ENCODE assay signal across 16 cellular contexts in genomic region chrX:40299502-40300118, GRCh38.
DNase-seq lines count a peak whose midpoint lies in the region; ATAC-seq and FAIRE-seq lines count a peak whose summit lies in the region.
"Had no signal": no experiment of that assay in that cellular context is flagged by ENCODE, and none has a peak within 500 bp of the region (broad histone marks: within the 10 kb centered on the region; RNA-seq: fewer than 3 reads in every experiment).

No MANE protein-coding gene starts in this region.

- no peaks in the 10 kb centered on the region for H3K27me3 Mint-ChIP-seq in activated CD4-positive, alpha-beta T cell treated with anti-CD3 and anti-CD28 coated beads, Interleukin-2, amount 10 ng/mL, durations not matched to agents 7 days and 5 days

- H3K9me3 Mint-ChIP-seq in stimulated activated effector memory CD8-positive, alpha-beta T cell treated with anti-CD3 and anti-CD28 coated beads, Interleukin-12 subunit alpha, Interleukin-12 subunit beta, amount 100 ng/mL, for 72 hours, result no peaks in the 10 kb centered on the region
- H3K9me3 Mint-ChIP-seq in activated CD4-positive, alpha-beta T cell treated with anti-CD3 and anti-CD28 coated beads, Interleukin-2, amount 10 ng/mL, durations not matched to agents 7 days and 5 days, result no peaks in the 10 kb centered on the region

- peak; percentile 76 for FAIRE-seq in GM19239 (lab: Jason Lieb, UNC)
- FAIRE-seq: endothelial cell of umbilical vein, frontal cortex, TTC549 had no signal

- no peaks in the 10 kb centered on the region for H3K36me3 Mint-ChIP-seq in stimulated activated effector memory CD8-positive, alpha-beta T cell treated with anti-CD3 and anti-CD28 coated beads, Interleukin-12 subunit alpha, Interleukin-12 subunit beta, amount 100 ng/mL, for 72 hours
- H3K36me3 Mint-ChIP-seq in activated CD4-positive, alpha-beta T cell treated with anti-CD3 and anti-CD28 coated beads, Interleukin-2, amount 10 ng/mL, durations not matched to agents 7 days and 5 days (ENCODE audit: low read depth), result no peaks in the 10 kb centered on the region
- H3K36me3 Mint-ChIP-seq: IgD-negative memory B cell had no signal

- ATAC-seq in stimulated activated effector memory CD8-positive, alpha-beta T cell treated with anti-CD3 and anti-CD28 coated beads, Interleukin-12 subunit alpha, Interleukin-12 subunit beta, amount 100 ng/mL, for 72 hours, result peak; percentile 63
- ATAC-seq in GM19023 (IDR thresholded peaks at IDR 0.05; ENCODE audit: unreplicated experiment), result no peak

- DNase-seq in stimulated activated CD4-positive, alpha-beta T cell treated with anti-CD3 and anti-CD28 coated beads, Interleukin-2, amount 100 ng/mL, for 24 hours, result peak; percentile 7 to 18
- DNase-seq in stimulated activated CD4-positive, alpha-beta T cell treated with anti-CD3 and anti-CD28 coated beads, Interleukin-1b, Interleukin-23, amount 100 ng/mL, for 48 hours, result no peak
- DNase-seq in GM19239 (ENCODE audit: insufficient read length, low spot score) (no peak), COLO829 (ENCODE audit: low spot score) (no peak)
- DNase-seq in activated effector memory CD4-positive, alpha-beta T cell treated with anti-CD3 and anti-CD28 coated beads, Interleukin-2, amount 50 U/mL, for 16 hours, result peak; percentile 74
- DNase-seq in stimulated activated effector memory CD8-positive, alpha-beta T cell treated with anti-CD3 and anti-CD28 coated beads, Interleukin-12 subunit alpha, Interleukin-12 subunit beta, amount 100 ng/mL, for 72 hours (ENCODE audit: low spot score in 2 of 2), result peak in 1 of 2 donors; percentile 62
- no peak for DNase-seq in activated CD4-positive, alpha-beta T cell treated with anti-CD3 and anti-CD28 coated beads, Interleukin-2, amount 10 ng/mL, durations not matched to agents 7 days and 5 days
- DNase-seq: activated CD8-positive, alpha-beta memory T cell treated with anti-CD3 and anti-CD28 coated beads, Interleukin-2, amount 50 U/mL, for 4 hours; cerebellar nuclear complex; NCI-H1417 treated with DMSO at 0.1 percent for 48 hours; NCI-H345 had no signal

- CTCF ChIA-PET in activated CD4-positive, alpha-beta T cell treated with anti-CD3 and anti-CD28 coated beads, Interleukin-2, amount 10 ng/mL, durations not matched to agents 7 days and 5 days (lab: Charles Lee), result interaction anchor here (0.9 kb wide), 1 partner anchor 17 kb away, joined by 3 read pairs; no protein-coding TSS in a partner anchor

- POLR2A ChIA-PET in activated CD4-positive, alpha-beta T cell treated with anti-CD3 and anti-CD28 coated beads, Interleukin-2, amount 10 ng/mL, durations not matched to agents 7 days and 5 days (lab: Charles Lee), result no interaction called here

- peak overlapping the region; percentile 74 for H3K27ac Mint-ChIP-seq in stimulated activated effector memory CD8-positive, alpha-beta T cell treated with anti-CD3 and anti-CD28 coated beads, Interleukin-12 subunit alpha, Interleukin-12 subunit beta, amount 100 ng/mL, for 72 hours
- no peak overlapping the region for H3K27ac Mint-ChIP-seq in activated CD4-positive, alpha-beta T cell treated with anti-CD3 and anti-CD28 coated beads, Interleukin-2, amount 10 ng/mL, durations not matched to agents 7 days and 5 days

- H3K4me3 Mint-ChIP-seq in stimulated activated effector memory CD8-positive, alpha-beta T cell treated with anti-CD3 and anti-CD28 coated beads, Interleukin-12 subunit alpha, Interleukin-12 subunit beta, amount 100 ng/mL, for 72 hours, result peak overlapping the region; percentile 56
- no peak overlapping the region for H3K4me3 Mint-ChIP-seq in activated CD4-positive, alpha-beta T cell treated with anti-CD3 and anti-CD28 coated beads, Interleukin-2, amount 10 ng/mL, durations not matched to agents 7 days and 5 days

- H3K4me1 Mint-ChIP-seq in stimulated activated effector memory CD8-positive, alpha-beta T cell treated with anti-CD3 and anti-CD28 coated beads, Interleukin-12 subunit alpha, Interleukin-12 subunit beta, amount 100 ng/mL, for 72 hours, result peaks cover 36% of the 10 kb centered on the region
- H3K4me1 Mint-ChIP-seq in activated CD4-positive, alpha-beta T cell treated with anti-CD3 and anti-CD28 coated beads, Interleukin-2, amount 10 ng/mL, durations not matched to agents 7 days and 5 days, result peaks cover 18% of the 10 kb centered on the region

Comparison
In these comparisons a context has a peak if more than half of its experiments do, and no peak if none do; other contexts are left out.
1. DNase-seq: peak in stimulated activated CD4-positive, alpha-beta T cell treated with anti-CD3 and anti-CD28 coated beads, Interleukin-2, amount 100 ng/mL, for 24 hours (2 of 2) and activated effector memory CD4-positive, alpha-beta T cell treated with anti-CD3 and anti-CD28 coated beads, Interleukin-2, amount 50 U/mL, for 16 hours (single experiment); none in stimulated activated CD4-positive, alpha-beta T cell treated with anti-CD3 and anti-CD28 coated beads, Interleukin-1b, Interleukin-23, amount 100 ng/mL, for 48 hours (single experiment), GM19239 (single experiment), COLO829 (single experiment) and activated CD4-positive, alpha-beta T cell treated with anti-CD3 and anti-CD28 coated beads, Interleukin-2, amount 10 ng/mL, durations not matched to agents 7 days and 5 days (single experiment).